ENCODE assay signal across 25 cellular contexts in the genomic region with DNA sequence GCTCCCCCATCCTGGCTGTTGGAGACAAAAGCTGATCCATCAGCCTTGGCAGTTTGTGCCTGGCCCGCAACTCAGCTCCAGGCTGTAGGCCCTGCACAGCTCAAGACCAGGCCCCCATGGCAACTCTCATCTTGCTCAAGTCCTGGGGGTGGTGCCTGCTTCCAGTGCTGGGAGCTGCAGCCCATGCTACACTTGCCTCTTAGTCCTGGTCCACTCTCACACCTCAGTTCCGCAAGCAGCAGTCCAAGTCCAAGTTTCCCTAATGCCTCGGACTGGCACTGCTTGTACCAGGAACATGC.
"Had no signal": no experiment of that assay in that cellular context is flagged by ENCODE, and none has a peak within 500 bp of the region (broad histone marks: within the 10 kb centered on the region; RNA-seq: fewer than 3 reads in every experiment).

No MANE protein-coding gene starts in this region.

- H3K27ac Mint-ChIP-seq: brain; stimulated activated naive CD8-positive, alpha-beta T cell treated with anti-CD3 and anti-CD28 coated beads, Interleukin-15, amount 100 ng/mL, for 72 hours; T-cell had no signal

- H3K4me2 ChIP-seq: SK-N-SH had no signal

- H3K36me3 Mint-ChIP-seq: brain, naive B cell, T-cell had no signal

- H3K4me3 ChIP-seq: dorsolateral prefrontal cortex, gastrocnemius medialis, heart left ventricle, left lung, prostate gland, right atrium auricular region, skin epidermis, suprapubic skin, transverse colon, uterus had no signal

- H3K9me3 ChIP-seq: gastrocnemius medialis, heart left ventricle, left lung, prostate gland, right atrium auricular region, SK-N-SH, suprapubic skin, transverse colon, uterus had no signal

- H3K27me3 Mint-ChIP-seq: stimulated activated naive CD8-positive, alpha-beta T cell treated with anti-CD3 and anti-CD28 coated beads, Interleukin-15, amount 100 ng/mL, for 72 hours had no signal

- H3K9ac ChIP-seq: SK-N-SH had no signal

- H3K27ac ChIP-seq: dorsolateral prefrontal cortex, gastrocnemius medialis, heart left ventricle, left lung, prostate gland, right atrium auricular region, suprapubic skin, transverse colon, uterus had no signal

- H3K36me3 ChIP-seq: gastrocnemius medialis, heart left ventricle, left lung, prostate gland, right atrium auricular region, suprapubic skin, transverse colon, uterus had no signal

- H3K4me1 ChIP-seq: gastrocnemius medialis, heart left ventricle, left lung, prostate gland, right atrium auricular region, suprapubic skin, transverse colon, uterus had no signal

- H3K4me3 Mint-ChIP-seq: brain; naive B cell; neural crest cell; stimulated activated naive CD8-positive, alpha-beta T cell treated with anti-CD3 and anti-CD28 coated beads, Interleukin-15, amount 100 ng/mL, for 72 hours; T-cell had no signal

- FAIRE-seq: colon, kidney had no signal

- H3K4me1 Mint-ChIP-seq: brain, naive B cell, neural crest cell had no signal

- DNase-seq: activated CD4-positive, alpha-beta T cell treated with anti-CD3 and anti-CD28 coated beads, Interleukin-2, amount 50 U/mL, for 1 hour; activated CD8-positive, alpha-beta memory T cell treated with anti-CD3 and anti-CD28 coated beads, Interleukin-2, amount 50 U/mL, for 4 hours; activated gamma-delta T cell treated with Interleukin-2 at 50 U/mL for 16 hours; activated T-cell treated with anti-CD3 and anti-CD28 coated beads, Interleukin-2, amount 50 U/mL, for 48 hours; central memory CD4-positive, alpha-beta T cell; dorsolateral prefrontal cortex; gastrocnemius medialis; heart left ventricle; kidney; left lung; naive B cell; SK-N-SH; stimulated activated naive CD8-positive, alpha-beta T cell treated with anti-CD3 and anti-CD28 coated beads, Interleukin-15, amount 100 ng/mL, for 72 hours; T-cell; T1000; transverse colon; uterus had no signal

- H3K27me3 ChIP-seq: dorsolateral prefrontal cortex, gastrocnemius medialis, left lung, right atrium auricular region, transverse colon, uterus had no signal

- H3K9me3 Mint-ChIP-seq: activated naive CD4-positive, alpha-beta T cell treated with anti-CD3 and anti-CD28 coated beads, Interleukin-2, amount 50 U/mL, for 72 hours; brain; naive B cell; neural crest cell; stimulated activated naive CD8-positive, alpha-beta T cell treated with anti-CD3 and anti-CD28 coated beads, Interleukin-15, amount 100 ng/mL, for 72 hours; T-cell had no signal

- ATAC-seq: activated naive CD4-positive, alpha-beta T cell treated with anti-CD3 and anti-CD28 coated beads, Interleukin-2, amount 50 U/mL, for 72 hours; gastrocnemius medialis; left lung; stimulated activated naive CD8-positive, alpha-beta T cell treated with anti-CD3 and anti-CD28 coated beads, Interleukin-15, amount 100 ng/mL, for 72 hours; T-cell had no signal
